1 cellular context compared by ENCODE assay signal in the genomic region with DNA sequence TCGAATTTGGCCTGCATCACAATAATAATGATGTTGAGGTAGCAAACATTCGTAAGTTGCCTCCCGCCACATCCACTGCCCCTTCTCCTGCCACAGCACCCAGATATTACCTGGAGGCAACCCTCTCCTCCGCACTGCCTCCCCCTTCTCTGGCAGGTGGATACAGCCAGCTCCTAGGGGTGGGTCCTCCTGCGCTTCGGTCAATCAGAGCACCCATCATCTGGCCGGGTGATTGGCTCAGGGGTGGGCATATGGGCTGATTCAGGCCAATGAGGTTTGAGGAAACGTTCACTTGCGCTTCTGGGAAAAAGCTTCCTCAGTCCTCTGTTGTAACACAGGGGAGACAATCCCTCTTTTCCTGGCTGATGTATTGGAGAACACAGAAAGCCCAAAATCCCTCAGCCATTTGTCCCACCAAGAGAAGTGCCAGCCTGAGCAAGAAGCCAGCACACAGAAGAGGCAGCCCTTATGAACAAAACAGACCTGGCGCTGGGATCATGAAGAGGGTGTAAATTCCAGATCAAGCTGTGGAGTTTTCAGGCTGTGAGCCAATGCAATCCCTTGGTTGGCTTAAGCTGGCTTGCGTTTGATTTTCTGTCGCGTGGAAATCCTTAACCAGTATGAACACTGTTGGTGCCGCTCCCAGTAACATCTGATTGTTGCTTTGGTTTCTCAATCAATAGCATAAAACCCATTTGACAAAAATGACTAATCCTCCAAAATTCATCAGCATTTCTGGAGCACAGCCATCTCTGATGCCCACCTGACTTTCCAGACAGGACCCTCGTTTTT.
TF ChIP-seq lines count a peak whose summit lies in the region.

No MANE protein-coding gene starts in this region.

TF ChIP-seq in SK-N-SH, 30 proteins besides CTCF, POLR2A, EP300 and RAD21:
- TF ChIP-seq, protein P1, sequence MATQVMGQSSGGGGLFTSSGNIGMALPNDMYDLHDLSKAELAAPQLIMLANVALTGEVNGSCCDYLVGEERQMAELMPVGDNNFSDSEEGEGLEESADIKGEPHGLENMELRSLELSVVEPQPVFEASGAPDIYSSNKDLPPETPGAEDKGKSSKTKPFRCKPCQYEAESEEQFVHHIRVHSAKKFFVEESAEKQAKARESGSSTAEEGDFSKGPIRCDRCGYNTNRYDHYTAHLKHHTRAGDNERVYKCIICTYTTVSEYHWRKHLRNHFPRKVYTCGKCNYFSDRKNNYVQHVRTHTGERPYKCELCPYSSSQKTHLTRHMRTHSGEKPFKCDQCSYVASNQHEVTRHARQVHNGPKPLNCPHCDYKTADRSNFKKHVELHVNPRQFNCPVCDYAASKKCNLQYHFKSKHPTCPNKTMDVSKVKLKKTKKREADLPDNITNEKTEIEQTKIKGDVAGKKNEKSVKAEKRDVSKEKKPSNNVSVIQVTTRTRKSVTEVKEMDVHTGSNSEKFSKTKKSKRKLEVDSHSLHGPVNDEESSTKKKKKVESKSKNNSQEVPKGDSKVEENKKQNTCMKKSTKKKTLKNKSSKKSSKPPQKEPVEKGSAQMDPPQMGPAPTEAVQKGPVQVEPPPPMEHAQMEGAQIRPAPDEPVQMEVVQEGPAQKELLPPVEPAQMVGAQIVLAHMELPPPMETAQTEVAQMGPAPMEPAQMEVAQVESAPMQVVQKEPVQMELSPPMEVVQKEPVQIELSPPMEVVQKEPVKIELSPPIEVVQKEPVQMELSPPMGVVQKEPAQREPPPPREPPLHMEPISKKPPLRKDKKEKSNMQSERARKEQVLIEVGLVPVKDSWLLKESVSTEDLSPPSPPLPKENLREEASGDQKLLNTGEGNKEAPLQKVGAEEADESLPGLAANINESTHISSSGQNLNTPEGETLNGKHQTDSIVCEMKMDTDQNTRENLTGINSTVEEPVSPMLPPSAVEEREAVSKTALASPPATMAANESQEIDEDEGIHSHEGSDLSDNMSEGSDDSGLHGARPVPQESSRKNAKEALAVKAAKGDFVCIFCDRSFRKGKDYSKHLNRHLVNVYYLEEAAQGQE (IDR thresholded peaks at IDR 0.05; ENCODE audit: low read depth, low read length): no peak
- TF ChIP-seq, protein P2, sequence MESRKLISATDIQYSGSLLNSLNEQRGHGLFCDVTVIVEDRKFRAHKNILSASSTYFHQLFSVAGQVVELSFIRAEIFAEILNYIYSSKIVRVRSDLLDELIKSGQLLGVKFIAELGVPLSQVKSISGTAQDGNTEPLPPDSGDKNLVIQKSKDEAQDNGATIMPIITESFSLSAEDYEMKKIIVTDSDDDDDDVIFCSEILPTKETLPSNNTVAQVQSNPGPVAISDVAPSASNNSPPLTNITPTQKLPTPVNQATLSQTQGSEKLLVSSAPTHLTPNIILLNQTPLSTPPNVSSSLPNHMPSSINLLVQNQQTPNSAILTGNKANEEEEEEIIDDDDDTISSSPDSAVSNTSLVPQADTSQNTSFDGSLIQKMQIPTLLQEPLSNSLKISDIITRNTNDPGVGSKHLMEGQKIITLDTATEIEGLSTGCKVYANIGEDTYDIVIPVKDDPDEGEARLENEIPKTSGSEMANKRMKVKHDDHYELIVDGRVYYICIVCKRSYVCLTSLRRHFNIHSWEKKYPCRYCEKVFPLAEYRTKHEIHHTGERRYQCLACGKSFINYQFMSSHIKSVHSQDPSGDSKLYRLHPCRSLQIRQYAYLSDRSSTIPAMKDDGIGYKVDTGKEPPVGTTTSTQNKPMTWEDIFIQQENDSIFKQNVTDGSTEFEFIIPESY (IDR thresholded peaks at IDR 0.05; ENCODE audit: borderline replicate concordance, low read depth): no peak
- TF ChIP-seq, protein P3, sequence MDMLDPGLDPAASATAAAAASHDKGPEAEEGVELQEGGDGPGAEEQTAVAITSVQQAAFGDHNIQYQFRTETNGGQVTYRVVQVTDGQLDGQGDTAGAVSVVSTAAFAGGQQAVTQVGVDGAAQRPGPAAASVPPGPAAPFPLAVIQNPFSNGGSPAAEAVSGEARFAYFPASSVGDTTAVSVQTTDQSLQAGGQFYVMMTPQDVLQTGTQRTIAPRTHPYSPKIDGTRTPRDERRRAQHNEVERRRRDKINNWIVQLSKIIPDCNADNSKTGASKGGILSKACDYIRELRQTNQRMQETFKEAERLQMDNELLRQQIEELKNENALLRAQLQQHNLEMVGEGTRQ (IDR thresholded peaks at IDR 0.05; ENCODE audit: borderline replicate concordance, low read depth, low read length): no peak
- TF ChIP-seq SIN3A (IDR thresholded peaks at IDR 0.05; ENCODE audit: borderline replicate concordance, low read depth, low read length) (no peak), CHD2 (IDR thresholded peaks at IDR 0.05; ENCODE audit: low read length, partially characterized antibody) (no peak), RXRA (IDR thresholded peaks at IDR 0.05; ENCODE audit: borderline replicate concordance, low read depth) (no peak)
